In the genomic region with DNA sequence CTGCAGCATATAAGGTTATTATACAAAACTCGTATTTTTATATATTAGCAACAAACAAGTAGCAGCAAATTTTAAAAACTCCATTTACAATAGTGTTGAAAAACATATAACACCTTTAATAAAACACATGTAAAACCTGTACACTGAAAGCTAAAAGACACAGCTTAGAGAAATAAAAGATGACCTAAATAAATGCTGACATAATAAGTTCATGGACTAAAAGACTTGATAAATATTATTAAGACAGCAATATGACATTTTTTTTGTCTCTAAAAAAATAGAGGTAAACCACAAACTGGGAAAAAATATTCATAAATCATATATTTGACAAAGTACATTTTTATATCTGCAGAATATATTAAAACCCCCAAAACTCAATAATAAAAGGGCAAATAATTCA, we compare ENCODE assay signal across 30 cellular contexts.
"Had no signal": no experiment of that assay in that cellular context is flagged by ENCODE, and none has a peak within 500 bp of the region (broad histone marks: within the 10 kb centered on the region; RNA-seq: fewer than 3 reads in every experiment).

No MANE protein-coding gene starts in this region.

- DNase-seq: activated B cell treated with CpG ODN at 0.5 μM for 24 hours; activated CD4-positive, alpha-beta T cell treated with anti-CD3 and anti-CD28 coated beads for 48 hours; activated CD4-positive, alpha-beta T cell treated with anti-CD3 and anti-CD28 coated beads, Interleukin-2, amount 50 U/mL, for 1 hour; activated CD4-positive, alpha-beta T cell treated with anti-CD3 and anti-CD28 coated beads, Interleukin-2, amount 50 U/mL, for 48 hours; activated CD8-positive, alpha-beta memory T cell treated with anti-CD3 and anti-CD28 coated beads for 24 hours; activated CD8-positive, alpha-beta T cell treated with anti-CD3 and anti-CD28 coated beads for 36 hours; activated effector memory CD4-positive, alpha-beta T cell treated with anti-CD3 and anti-CD28 coated beads, Interleukin-2, amount 50 U/mL, for 16 hours; activated naive CD4-positive, alpha-beta T cell treated with anti-CD3 and anti-CD28 coated beads for 36 hours; activated naive CD8-positive, alpha-beta T cell treated with anti-CD3 and anti-CD28 coated beads for 36 hours; activated naive CD8-positive, alpha-beta T cell treated with anti-CD3 and anti-CD28 coated beads, Interleukin-2, amount 50 U/mL, for 24 hours; activated T-cell treated with anti-CD3 and anti-CD28 coated beads, Interleukin-2, amount 50 U/mL, for 48 hours; adrenal gland; amygdala; aorta; body of pancreas; caudate nucleus; cortex of kidney; dermis blood vessel endothelial cell; effector CD4-positive, alpha-beta T cell; effector memory CD8-positive, alpha-beta T cell; erythroblast; esophagus squamous epithelium; foreskin melanocyte; heart right ventricle; T-helper 17 cell; T1000; WERI-Rb-1 had no signal

- H3K4me3 ChIP-seq: adrenal gland, body of pancreas, esophagus squamous epithelium, gastroesophageal sphincter, heart right ventricle had no signal

- ATAC-seq: activated CD4-positive, CD25-positive, alpha-beta regulatory T cell treated with anti-CD3 and anti-CD28 coated beads, Interleukin-2, amount 50 U/mL, for 24 hours; activated CD8-positive, alpha-beta T cell treated with anti-CD3 and anti-CD28 coated beads for 36 hours; activated naive CD8-positive, alpha-beta T cell treated with anti-CD3 and anti-CD28 coated beads, Interleukin-2, amount 50 U/mL, for 24 hours; body of pancreas; effector memory CD8-positive, alpha-beta T cell; gastroesophageal sphincter; heart right ventricle; T-helper 17 cell had no signal

- H3K36me3 ChIP-seq: adrenal gland had no signal

- FAIRE-seq: colon had no signal

- H3K27me3 ChIP-seq: adrenal gland, body of pancreas, esophagus squamous epithelium, gastroesophageal sphincter, heart right ventricle had no signal

- H3K27ac ChIP-seq: adrenal gland, body of pancreas, esophagus squamous epithelium, gastroesophageal sphincter, heart right ventricle, WERI-Rb-1 had no signal

- H3K4me1 ChIP-seq: esophagus squamous epithelium had no signal

- H3K9me3 ChIP-seq: adrenal gland, body of pancreas, esophagus squamous epithelium, gastroesophageal sphincter, heart right ventricle had no signal
